Comparison of ENCODE assay signal across 8 cellular contexts in the genomic region with DNA sequence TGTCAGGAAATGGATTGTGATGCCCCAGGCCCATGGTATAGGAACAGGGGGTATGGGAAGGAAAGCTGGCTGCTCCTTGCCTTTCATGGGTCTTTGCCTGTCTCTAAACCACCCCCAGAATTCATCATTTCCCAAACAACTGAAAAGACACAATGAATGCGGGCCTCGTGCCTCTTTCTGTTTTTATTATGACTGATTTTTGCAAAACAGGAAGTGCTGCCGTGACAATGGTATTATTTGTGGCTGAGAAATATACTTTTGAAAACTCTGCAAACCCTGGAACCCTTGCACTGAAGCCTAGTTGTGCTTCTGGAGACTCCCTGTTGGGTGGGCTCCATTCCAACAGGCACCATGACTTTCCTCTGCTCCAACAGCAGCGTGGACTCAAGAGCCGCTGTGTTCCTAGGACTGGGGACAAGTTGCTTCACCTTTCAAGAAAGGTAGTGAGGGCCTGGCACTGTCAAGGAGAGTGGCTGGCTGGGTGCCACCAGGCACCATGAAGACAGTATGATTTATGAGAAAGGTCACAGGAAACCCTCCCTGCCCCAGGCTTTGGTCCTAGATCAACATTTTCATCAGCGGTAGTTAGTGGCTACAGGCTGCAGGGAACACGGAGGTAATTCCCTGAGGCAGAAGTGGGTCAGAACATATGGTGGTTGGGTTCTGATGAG. TPM values are rescaled to one million over a fixed set of nuclear protein-coding genes. Genes with fewer than 3 reads are reported as not detected.
DNase-seq lines count a peak whose midpoint lies in the region; ATAC-seq, FAIRE-seq and TF ChIP-seq lines count a peak whose summit lies in the region.
"Had no signal": no experiment of that assay in that cellular context is flagged by ENCODE, and none has a peak within 500 bp of the region (broad histone marks: within the 10 kb centered on the region; RNA-seq: fewer than 3 reads in every experiment).

No MANE protein-coding gene starts in this region.

- H3K56ac ChIP-seq in H1 (replicated peaks; ENCODE audit: insufficient read length, low read depth, low read length), result no peak overlapping the region

- no peak overlapping the region for H3K9ac ChIP-seq in H1 (replicated peaks in 1 of 4; ENCODE audit: extremely low read depth in 1 of 4, low read depth in 3 of 4, low read length in 3 of 4)

- peak overlapping the region; percentile 92 for H3K27ac Mint-ChIP-seq in stimulated activated naive B cell treated with anti-CD40 and anti-IgM and Interleukin-4, amounts not matched to agents 10 μg/mL and 1 μg/mL and 100 μg/mL, for 72 hours

- no peak overlapping the region for H4K5ac ChIP-seq in H1 (ENCODE audit: insufficient read length, low read depth, low read length)

- H3K4me1 ChIP-seq in H1 (replicated peaks in 1 of 4; ENCODE audit: control insufficient read depth in 3 of 4, insufficient read depth in 4 of 4, low read length in 3 of 4), result peaks cover 3 to 16% (median 5%) of the 10 kb centered on the region in 4 experiments; a peak in 6 of 7 replicates

- WGBS in H1 (ENCODE audit: extremely low coverage in 1 of 2, insufficient coverage in 1 of 2, insufficient read length in 1 of 2, insufficient replicate concordance in 2 of 2, low coverage in 1 of 2, low lambda C conversion rate in 2 of 2, missing lambda C conversion rate in 1 of 2), 2 experiments, result 93% methylated on average over 7 of the region's 7 CpGs; no CpG with 5 or more reads in 1 of the 2 experiments

- H2BK5ac ChIP-seq in H1 (ENCODE audit: low read depth, low read length), result peak overlapping the region; percentile 71; the same call in 1 of the 2 replicates

- DNase-seq in activated CD4-positive, alpha-beta T cell treated with anti-CD3 and anti-CD28 coated beads, Interleukin-2, amount 50 U/mL, for 1 hour, result peak; percentile 18
- no peak for DNase-seq in H1 (ENCODE audit: low read depth in 1 of 2, low spot score in 2 of 2)
- DNase-seq in stimulated activated naive B cell treated with anti-CD40 and anti-IgM and Interleukin-4, amounts not matched to agents 10 μg/mL and 1 μg/mL and 100 μg/mL, for 72 hours, result peak; percentile 7
- no peak for DNase-seq in DMS79 treated with DMSO at 0.1 percent for 48 hours (lab: John Stamatoyannopoulos, UW)
- DNase-seq in D721Med (ENCODE audit: insufficient read length, low spot score), result no peak

- H3K4ac ChIP-seq in H1 (replicated peaks; ENCODE audit: insufficient read length, low read depth, low read length), result no peak overlapping the region

- H3K23ac ChIP-seq in H1 (ENCODE audit: insufficient read length), result no peak overlapping the region

- POLR2A ChIA-PET in H1 (lab: Charles Lee; ENCODE audit: partially characterized antibody), result no interaction called here

- no peak overlapping the region for H2BK15ac ChIP-seq in H1 (ENCODE audit: low read length)

- FAIRE-seq in H1 (lab: Jason Lieb, UNC) (no peak), D721Med (lab: Jason Lieb, UNC) (no peak)

- TF ChIP-seq CTCF in H1 (IDR thresholded peaks at IDR 0.05; ENCODE audit: control extremely low read depth in 1 of 3, insufficient read depth in 1 of 3, low read depth in 1 of 3, low read length in 3 of 3) (no peak), D721Med (IDR thresholded peaks at IDR 0.05; ENCODE audit: insufficient read depth, missing control alignments) (no peak)

- no peaks in the 10 kb centered on the region for H3K9me3 Mint-ChIP-seq in stimulated activated naive B cell treated with anti-CD40 and anti-IgM and Interleukin-4, amounts not matched to agents 10 μg/mL and 1 μg/mL and 100 μg/mL, for 72 hours

- no peak overlapping the region for H2BK20ac ChIP-seq in H1 (ENCODE audit: low read length)

- H2BK120ac ChIP-seq in H1 (replicated peaks; ENCODE audit: low read depth, low read length), result no peak overlapping the region

- no peaks in the 10 kb centered on the region for H3K9me3 ChIP-seq in H1 (ENCODE audit: insufficient read depth in 2 of 2, low read depth in 1 of 2, low read length in 1 of 2)

- no peak overlapping the region for H2AFZ ChIP-seq in H1 (ENCODE audit: low read length)

- H2AK5ac ChIP-seq in H1 (ENCODE audit: low read depth, low read length), result no peak overlapping the region

- H3K79me2 ChIP-seq in H1 (ENCODE audit: control insufficient read depth in 1 of 2, insufficient read depth in 2 of 2, low read length in 2 of 2), result no peaks in the 10 kb centered on the region

- no peak overlapping the region for H2BK12ac ChIP-seq in H1 (ENCODE audit: low read depth, low read length)

- no peak overlapping the region for H3K14ac ChIP-seq in H1 (ENCODE audit: insufficient read length)

- H3K4me1 Mint-ChIP-seq in stimulated activated naive B cell treated with anti-CD40 and anti-IgM and Interleukin-4, amounts not matched to agents 10 μg/mL and 1 μg/mL and 100 μg/mL, for 72 hours, result peaks cover 20 to 38% of the 10 kb centered on the region in 2 donors

- peaks cover 2% of the 10 kb centered on the region; the same call in 1 of the 2 replicates for H3K23me2 ChIP-seq in H1 (ENCODE audit: low read depth, low read length)

- no peak for TF ChIP-seq POLR2A in H1 (IDR thresholded peaks at IDR 0.05; ENCODE audit: control extremely low read depth in 1 of 2, low read depth in 2 of 2, low read length in 2 of 2)

- H3K27ac ChIP-seq in H1 (ENCODE audit: low read depth, low read length), result no peak overlapping the region
- H3K27ac ChIP-seq: SK-N-MC had no signal

- no peaks in the 10 kb centered on the region for H3K27me3 ChIP-seq in H1 (replicated peaks in 1 of 4; ENCODE audit: control insufficient read depth in 3 of 4, extremely low read depth in 1 of 4, insufficient read depth in 3 of 4, low read length in 3 of 4)

- peak overlapping the region; percentile 3 for H4K91ac ChIP-seq in H1 (replicated peaks; ENCODE audit: insufficient read length, low read length)

- no peaks in the 10 kb centered on the region for H4K20me1 ChIP-seq in H1 (replicated peaks in 1 of 2; ENCODE audit: control insufficient read depth in 1 of 2, insufficient read depth in 2 of 2, low read length in 2 of 2)

- H4K8ac ChIP-seq in H1 (ENCODE audit: extremely low read depth, insufficient read depth, low read length), result no peak overlapping the region

- no peaks in the 10 kb centered on the region for H3K36me3 Mint-ChIP-seq in stimulated activated naive B cell treated with anti-CD40 and anti-IgM and Interleukin-4, amounts not matched to agents 10 μg/mL and 1 μg/mL and 100 μg/mL, for 72 hours

- peak overlapping the region; percentile 46 to 47 for H3K4me3 Mint-ChIP-seq in stimulated activated naive B cell treated with anti-CD40 and anti-IgM and Interleukin-4, amounts not matched to agents 10 μg/mL and 1 μg/mL and 100 μg/mL, for 72 hours

- no peaks in the 10 kb centered on the region for H3K79me1 ChIP-seq in H1 (ENCODE audit: low read depth, low read length)

- TF ChIP-seq EP300 in Ishikawa (IDR thresholded peaks at IDR 0.05; ENCODE audit: borderline replicate concordance) (no peak), H1 (IDR thresholded peaks at IDR 0.05; ENCODE audit: borderline replicate concordance in 1 of 2, low read depth in 2 of 2, low read length in 2 of 2) (no peak)

- ATAC-seq in stimulated activated naive B cell treated with anti-CD40 and anti-IgM and Interleukin-4, amounts not matched to agents 10 μg/mL and 1 μg/mL and 100 μg/mL, for 72 hours (replicated peaks), result peak; percentile 28 to 32
- ATAC-seq in GM21423 (IDR thresholded peaks at IDR 0.05; ENCODE audit: unreplicated experiment), result no peak

- H3K4me3 ChIP-seq in H1 (ENCODE audit: extremely low read depth in 1 of 4, insufficient read depth in 2 of 4, low read depth in 3 of 4, low read length in 4 of 4), result no peak overlapping the region
- H3K4me3 ChIP-seq: SK-N-MC had no signal

- TF ChIP-seq RAD21 in Ishikawa (IDR thresholded peaks at IDR 0.05; ENCODE audit: low read depth) (no peak), H1 (IDR thresholded peaks at IDR 0.05 in 1 of 2, conservative IDR thresholded peaks at IDR 0.05 in 1 of 2; ENCODE audit: low read depth in 2 of 2, low read length in 2 of 2) (no peak)

- CTCF ChIA-PET in H1 (lab: Charles Lee; ENCODE audit: partially characterized antibody), result no interaction called here

- no peak overlapping the region for H3K18ac ChIP-seq in H1 (ENCODE audit: extremely low read depth, low read length)

- H3K4me2 ChIP-seq in H1 (ENCODE audit: insufficient read depth in 1 of 2, low read depth in 2 of 2, low read length in 2 of 2), result no peak overlapping the region

- no peaks in the 10 kb centered on the region for H3K36me3 ChIP-seq in H1 (ENCODE audit: control insufficient read depth in 2 of 4, insufficient read depth in 4 of 4, low read length in 3 of 4)

- H3K27me3 Mint-ChIP-seq in stimulated activated naive B cell treated with anti-CD40 and anti-IgM and Interleukin-4, amounts not matched to agents 10 μg/mL and 1 μg/mL and 100 μg/mL, for 72 hours, result no peaks in the 10 kb centered on the region

TF ChIP-seq in Ishikawa, 13 proteins besides CTCF, POLR2A, EP300 and RAD21:
- peak; percentile 65 for TF ChIP-seq NFIC (IDR thresholded peaks at IDR 0.05)
- no peak for TF ChIP-seq TEAD4 (IDR thresholded peaks at IDR 0.05)

TF ChIP-seq in H1, 55 proteins besides CTCF, POLR2A, EP300 and RAD21 (continues in another document):
- TF ChIP-seq SUZ12 (IDR thresholded peaks at IDR 0.05; ENCODE audit: low read length), result no peak

RNA-seq across cellular contexts. Expression of a gene that starts 4.8 kb away (rescaled TPM):
- total RNA-seq in H1 (2021; fragmentation: NEBNext Ultra II Directional; extraction: Animal tissue kit (Norgen Biotek cat#: 25700)), result 27.7 and 31.8 TPM in 2 replicates
- polyA plus RNA-seq in H1 (2011; rRNA removed), result 24.6 and 24.9 TPM in 2 replicates
- 32.1 TPM for polyA plus RNA-seq in H1 (2011; cell fraction: cytosol; rRNA removed)
- polyA plus RNA-seq in H1 (2011; cell fraction: nucleus; rRNA removed), result 84.2 TPM
- polyA plus RNA-seq in H1 (2012, experiment 1 of 2), result 24.5 to 36.7 TPM (median 30.5 TPM) in 4 replicates
- polyA plus RNA-seq in H1 (2012, experiment 2 of 2), result 22.5 TPM
- polyA plus RNA-seq in H1 (2013, experiment 1 of 2), result 28.4 TPM
- 25.3 TPM for polyA plus RNA-seq in H1 (2013, experiment 2 of 2)
- 51.0 and 58.0 TPM in 2 replicates for polyA minus RNA-seq in H1 (2011; rRNA and poly(A)+ RNA removed)
- polyA minus RNA-seq in H1 (2011; cell fraction: cytosol; rRNA and poly(A)+ RNA removed), result 31.0 TPM
- polyA minus RNA-seq in H1 (2011; cell fraction: nucleus; rRNA and poly(A)+ RNA removed), result 60.7 TPM

RNA-seq across cellular contexts. Expression of a gene that starts 48.6 kb away (rescaled TPM):
- 3.1 and 3.2 TPM in 2 replicates for total RNA-seq in H1 (2021; fragmentation: NEBNext Ultra II Directional; extraction: Animal tissue kit (Norgen Biotek cat#: 25700))
- polyA plus RNA-seq in H1 (2011; rRNA removed), result 0.85 and 0.93 TPM in 2 replicates
- 1.4 TPM for polyA plus RNA-seq in H1 (2011; cell fraction: cytosol; rRNA removed)
- 1.3 TPM for polyA plus RNA-seq in H1 (2011; cell fraction: nucleus; rRNA removed)
- 1.2 to 2.0 TPM (median 1.4 TPM) in 4 replicates for polyA plus RNA-seq in H1 (2012, experiment 1 of 2)
- 0.10 TPM for polyA plus RNA-seq in H1 (2012, experiment 2 of 2)
- polyA plus RNA-seq in H1 (2013, experiment 1 of 2), result 1.9 TPM
- polyA plus RNA-seq in H1 (2013, experiment 2 of 2), result 1.5 TPM
- polyA minus RNA-seq in H1 (2011; rRNA and poly(A)+ RNA removed), result 2.7 TPM in 2 replicates
- 1.8 TPM for polyA minus RNA-seq in H1 (2011; cell fraction: cytosol; rRNA and poly(A)+ RNA removed)
- 4.1 TPM for polyA minus RNA-seq in H1 (2011; cell fraction: nucleus; rRNA and poly(A)+ RNA removed)

Comparison
In these comparisons a context has a peak if more than half of its experiments do, and no peak if none do; other contexts are left out.
1. DNase-seq: peak in activated CD4-positive, alpha-beta T cell treated with anti-CD3 and anti-CD28 coated beads, Interleukin-2, amount 50 U/mL, for 1 hour (single experiment) and stimulated activated naive B cell treated with anti-CD40 and anti-IgM and Interleukin-4, amounts not matched to agents 10 μg/mL and 1 μg/mL and 100 μg/mL, for 72 hours (single experiment); none in H1 (0 of 2), DMS79 treated with DMSO at 0.1 percent for 48 hours (single experiment) and D721Med (single experiment).